ENCODE assay signal across 1 cellular context in the genomic region with DNA sequence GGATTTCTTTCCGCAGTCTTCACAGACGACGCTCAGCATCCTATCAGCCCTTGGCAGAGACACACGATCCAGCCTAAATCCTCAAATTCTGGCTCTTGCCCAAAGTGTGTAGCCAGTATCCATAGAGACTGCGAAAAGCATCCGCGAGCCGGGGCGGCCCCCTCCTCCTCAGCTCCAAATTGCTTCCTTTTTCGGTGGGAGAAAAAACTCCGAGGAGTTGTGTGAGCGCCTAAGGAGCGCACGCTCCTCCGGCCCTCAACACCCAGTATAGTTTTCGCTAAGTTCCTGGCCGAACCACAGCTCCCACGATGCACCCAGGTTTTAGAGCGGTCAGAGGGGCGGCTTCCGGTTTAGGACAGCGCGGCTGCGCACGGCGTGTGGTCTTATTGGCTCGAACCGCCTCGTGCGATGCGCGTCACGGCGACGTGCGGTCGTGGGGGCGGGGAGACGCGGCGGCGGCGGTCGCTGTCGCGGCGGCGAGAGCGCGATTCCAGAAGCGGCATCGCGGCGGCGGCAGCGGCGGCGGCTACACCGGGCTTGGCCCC.
TF ChIP-seq lines count a peak whose summit lies in the region.

A gene with protein sequence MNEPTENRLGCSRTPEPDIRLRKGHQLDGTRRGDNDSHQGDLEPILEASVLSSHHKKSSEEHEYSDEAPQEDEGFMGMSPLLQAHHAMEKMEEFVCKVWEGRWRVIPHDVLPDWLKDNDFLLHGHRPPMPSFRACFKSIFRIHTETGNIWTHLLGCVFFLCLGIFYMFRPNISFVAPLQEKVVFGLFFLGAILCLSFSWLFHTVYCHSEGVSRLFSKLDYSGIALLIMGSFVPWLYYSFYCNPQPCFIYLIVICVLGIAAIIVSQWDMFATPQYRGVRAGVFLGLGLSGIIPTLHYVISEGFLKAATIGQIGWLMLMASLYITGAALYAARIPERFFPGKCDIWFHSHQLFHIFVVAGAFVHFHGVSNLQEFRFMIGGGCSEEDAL (plus strand): TSS at position 493 of the 545 bp plus-strand sequence. CDS start 63,274 bp downstream, outside the sequence.

TF ChIP-seq in HepG2, 621 proteins besides CTCF, POLR2A, EP300 and RAD21 (continued from another document and continues in another):
- peak; percentile 70; the same call in 1 of the 2 replicates for TF ChIP-seq MLXIP (CRISPR knock-in tag; IDR thresholded peaks at IDR 0.05; ENCODE audit: borderline replicate concordance)
- no peak for TF ChIP-seq ZNF550 (CRISPR knock-in tag; IDR thresholded peaks at IDR 0.05; ENCODE audit: borderline replicate concordance)
- 0 out of 2 replicates have a peak, but pooled peaks have one; percentile 44 for TF ChIP-seq MYNN (CRISPR knock-in tag; IDR thresholded peaks at IDR 0.05; ENCODE audit: low read depth)
- peak; percentile 43; the same call in 1 of the 2 replicates for TF ChIP-seq ZNF777 (CRISPR knock-in tag; IDR thresholded peaks at IDR 0.05)
- TF ChIP-seq SP2 (CRISPR knock-in tag; IDR thresholded peaks at IDR 0.05) = peak; percentile 77
- 0 out of 2 replicates have a peak, but pooled peaks have one; percentile 67 for TF ChIP-seq HINFP (CRISPR knock-in tag; IDR thresholded peaks at IDR 0.05; ENCODE audit: low read depth)
- peak; percentile 84 for TF ChIP-seq POGZ (CRISPR knock-in tag; IDR thresholded peaks at IDR 0.05)
- TF ChIP-seq, protein P1, sequence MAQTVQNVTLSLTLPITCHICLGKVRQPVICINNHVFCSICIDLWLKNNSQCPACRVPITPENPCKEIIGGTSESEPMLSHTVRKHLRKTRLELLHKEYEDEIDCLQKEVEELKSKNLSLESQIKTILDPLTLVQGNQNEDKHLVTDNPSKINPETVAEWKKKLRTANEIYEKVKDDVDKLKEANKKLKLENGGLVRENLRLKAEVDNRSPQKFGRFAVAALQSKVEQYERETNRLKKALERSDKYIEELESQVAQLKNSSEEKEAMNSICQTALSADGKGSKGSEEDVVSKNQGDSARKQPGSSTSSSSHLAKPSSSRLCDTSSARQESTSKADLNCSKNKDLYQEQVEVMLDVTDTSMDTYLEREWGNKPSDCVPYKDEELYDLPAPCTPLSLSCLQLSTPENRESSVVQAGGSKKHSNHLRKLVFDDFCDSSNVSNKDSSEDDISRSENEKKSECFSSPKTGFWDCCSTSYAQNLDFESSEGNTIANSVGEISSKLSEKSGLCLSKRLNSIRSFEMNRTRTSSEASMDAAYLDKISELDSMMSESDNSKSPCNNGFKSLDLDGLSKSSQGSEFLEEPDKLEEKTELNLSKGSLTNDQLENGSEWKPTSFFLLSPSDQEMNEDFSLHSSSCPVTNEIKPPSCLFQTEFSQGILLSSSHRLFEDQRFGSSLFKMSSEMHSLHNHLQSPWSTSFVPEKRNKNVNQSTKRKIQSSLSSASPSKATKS (CRISPR knock-in tag; IDR thresholded peaks at IDR 0.05) = no peak
- TF ChIP-seq ZFY (CRISPR knock-in tag; IDR thresholded peaks at IDR 0.05) = peak; percentile 72
- TF ChIP-seq BRF2 (CRISPR knock-in tag; IDR thresholded peaks at IDR 0.05) = no peak
- TF ChIP-seq MLLT10 (CRISPR knock-in tag; IDR thresholded peaks at IDR 0.05) = no peak
- TF ChIP-seq ZBTB3 (CRISPR knock-in tag; IDR thresholded peaks at IDR 0.05; ENCODE audit: borderline replicate concordance, low read depth) = 0 out of 2 replicates have a peak, but pooled peaks have one; percentile 51
- TF ChIP-seq SMAD9 (CRISPR knock-in tag; IDR thresholded peaks at IDR 0.05) = no peak
- no peak; the same call in 1 of the 2 replicates for TF ChIP-seq KLF15 (CRISPR knock-in tag; IDR thresholded peaks at IDR 0.05; ENCODE audit: borderline replicate concordance)
- peak; percentile 92 for TF ChIP-seq ZMYM4 (CRISPR knock-in tag; IDR thresholded peaks at IDR 0.05)
- TF ChIP-seq GABPB1 (CRISPR knock-in tag; IDR thresholded peaks at IDR 0.05) = peak; percentile 95
- TF ChIP-seq RBFOX2 (IDR thresholded peaks at IDR 0.05; ENCODE audit: low read depth, low read length) = peak; percentile 84
- peak; percentile 42; the same call in 1 of the 2 replicates for TF ChIP-seq ZBTB20 (CRISPR knock-in tag; IDR thresholded peaks at IDR 0.05; ENCODE audit: borderline replicate concordance, low read depth)
- no peak for TF ChIP-seq ZNF230 (CRISPR knock-in tag; IDR thresholded peaks at IDR 0.05)
- peak; percentile 77; the same call in 1 of the 2 replicates for TF ChIP-seq YEATS2 (CRISPR knock-in tag; IDR thresholded peaks at IDR 0.05; ENCODE audit: borderline replicate concordance)
- peak; percentile 90 for TF ChIP-seq ZNF761 (CRISPR knock-in tag; conservative IDR thresholded peaks at IDR 0.05)
- TF ChIP-seq ZFP36L1 (CRISPR knock-in tag; IDR thresholded peaks at IDR 0.05) = 0 out of 2 replicates have a peak, but pooled peaks have one; percentile 33
- TF ChIP-seq ARID2 (CRISPR knock-in tag; IDR thresholded peaks at IDR 0.05; ENCODE audit: borderline replicate concordance) = no peak
- TF ChIP-seq E2F1 (CRISPR knock-in tag; IDR thresholded peaks at IDR 0.05) = peak; percentile 29; the same call in 1 of the 2 replicates
- TF ChIP-seq NR2C2 (CRISPR knock-in tag; IDR thresholded peaks at IDR 0.05; ENCODE audit: borderline replicate concordance) = peak; percentile 87
- TF ChIP-seq, protein P2, sequence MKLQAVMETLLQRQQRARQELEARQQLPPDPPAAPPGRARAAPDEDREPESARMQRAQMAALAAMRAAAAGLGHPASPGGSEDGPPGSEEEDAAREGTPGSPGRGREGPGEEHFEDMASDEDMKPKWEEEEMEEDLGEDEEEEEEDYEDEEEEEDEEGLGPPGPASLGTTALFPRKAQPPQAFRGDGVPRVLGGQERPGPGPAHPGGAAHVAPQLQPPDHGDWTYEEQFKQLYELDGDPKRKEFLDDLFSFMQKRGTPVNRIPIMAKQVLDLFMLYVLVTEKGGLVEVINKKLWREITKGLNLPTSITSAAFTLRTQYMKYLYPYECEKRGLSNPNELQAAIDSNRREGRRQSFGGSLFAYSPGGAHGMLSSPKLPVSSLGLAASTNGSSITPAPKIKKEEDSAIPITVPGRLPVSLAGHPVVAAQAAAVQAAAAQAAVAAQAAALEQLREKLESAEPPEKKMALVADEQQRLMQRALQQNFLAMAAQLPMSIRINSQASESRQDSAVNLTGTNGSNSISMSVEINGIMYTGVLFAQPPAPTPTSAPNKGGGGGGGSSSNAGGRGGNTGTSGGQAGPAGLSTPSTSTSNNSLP (IDR thresholded peaks at IDR 0.05; ENCODE audit: low read depth, low read length) = no peak
- TF ChIP-seq HOXD1 (CRISPR knock-in tag; IDR thresholded peaks at IDR 0.05) = peak; percentile 40; the same call in 1 of the 2 replicates
- TF ChIP-seq ZBED4 (CRISPR knock-in tag; IDR thresholded peaks at IDR 0.05; ENCODE audit: borderline replicate concordance) = peak; percentile 42; the same call in 1 of the 2 replicates
- TF ChIP-seq ESRRA (CRISPR knock-in tag; IDR thresholded peaks at IDR 0.05; ENCODE audit: low read depth) = 0 out of 2 replicates have a peak, but pooled peaks have one; percentile 20
- peak; percentile 60 for TF ChIP-seq ZNF563 (CRISPR knock-in tag; IDR thresholded peaks at IDR 0.05)
- peak; percentile 98 for TF ChIP-seq ELF1 (CRISPR knock-in tag; IDR thresholded peaks at IDR 0.05)
- TF ChIP-seq JUN (CRISPR knock-in tag; IDR thresholded peaks at IDR 0.05) = 0 out of 2 replicates have a peak, but pooled peaks have one; percentile 53
- peak; percentile 65 for TF ChIP-seq ZFX (CRISPR knock-in tag; IDR thresholded peaks at IDR 0.05; ENCODE audit: low read depth)
- peak; percentile 64 for TF ChIP-seq IKZF4 (CRISPR knock-in tag; IDR thresholded peaks at IDR 0.05; ENCODE audit: borderline replicate concordance, low read depth, not compliant biosample characterization)
- peak; percentile 61; the same call in 1 of the 2 replicates for TF ChIP-seq POGK (CRISPR knock-in tag; conservative IDR thresholded peaks at IDR 0.05)
- TF ChIP-seq CAMTA2 (CRISPR knock-in tag; IDR thresholded peaks at IDR 0.05; ENCODE audit: borderline replicate concordance) = no peak
- no peak for TF ChIP-seq MTF2 (CRISPR knock-in tag; IDR thresholded peaks at IDR 0.05; ENCODE audit: borderline replicate concordance)
- no peak for TF ChIP-seq SRSF4 (IDR thresholded peaks at IDR 0.05; ENCODE audit: low read depth, low read length, poor library complexity, severe bottlenecking)
- peak; percentile 94 for TF ChIP-seq DRAP1 (CRISPR knock-in tag; IDR thresholded peaks at IDR 0.05)
